18 cellular contexts compared by ENCODE assay signal in genomic region chr20:33233129-33233774, GRCh38. TPM values are rescaled to one million over a fixed set of nuclear protein-coding genes. Genes with fewer than 3 reads are reported as not detected.
A peak's percentile ranks its signal among the peaks of the same experiment; 100 is the strongest.
DNase-seq lines count a peak whose midpoint lies in the region; ATAC-seq and TF ChIP-seq lines count a peak whose summit lies in the region.
"Had no signal": no experiment of that assay in that cellular context is flagged by ENCODE, and none has a peak within 500 bp of the region (broad histone marks: within the 10 kb centered on the region; RNA-seq: fewer than 3 reads in every experiment).

No MANE protein-coding gene starts in this region.

- H3K36me3 ChIP-seq in Caco-2 (ENCODE audit: control insufficient read depth, insufficient read depth, low read length) (no peaks in the 10 kb centered on the region), RWPE2 (ENCODE audit: low read depth) (no peaks in the 10 kb centered on the region)
- H3K36me3 ChIP-seq: colonic mucosa, esophagus muscularis mucosa, left ventricle myocardium inferior, suprapubic skin had no signal

- H3K27me3 Mint-ChIP-seq in Caco-2 (ENCODE audit: insufficient read depth, unreplicated experiment): peaks cover 31% of the 10 kb centered on the region

- no peak overlapping the region for H3K27ac ChIP-seq in RWPE2 (ENCODE audit: poor library complexity, severe bottlenecking)
- H3K27ac ChIP-seq: colonic mucosa, esophagus muscularis mucosa, left ventricle myocardium inferior, suprapubic skin had no signal

- H3K9me3 ChIP-seq in Caco-2: no peaks in the 10 kb centered on the region
- H3K9me3 ChIP-seq in RWPE2 (ENCODE audit: severe bottlenecking): no peaks in the 10 kb centered on the region
- H3K9me3 ChIP-seq: colonic mucosa, esophagus muscularis mucosa, left ventricle myocardium inferior, suprapubic skin had no signal

- POLR2A ChIA-PET in Caco-2 (lab: Charles Lee): no interaction called here

- DNase-seq in Caco-2 (peak; percentile 30 to 47), ELF-1 (ENCODE audit: low read depth, low spot score) (peak; percentile 54), RWPE2 (ENCODE audit: low spot score) (peak; percentile 60), left kidney (ENCODE audit: low read depth, low spot score) (peak; percentile 31), NCI-H526 treated with DMSO at 0.1 percent for 48 hours (lab: John Stamatoyannopoulos, UW) (no peak)
- DNase-seq in stimulated activated CD4-positive, alpha-beta T cell treated with anti-CD3 and anti-CD28 coated beads, Interleukin-2, amount 100 ng/mL, for 48 hours: no peak
- DNase-seq: activated CD4-positive, alpha-beta T cell treated with anti-CD3 and anti-CD28 coated beads for 4 hours; amniotic stem cell; CD8-positive, alpha-beta memory T cell; colonic mucosa; IMR-90; left ventricle myocardium inferior; RPMI8226 had no signal

- H3K36me3 Mint-ChIP-seq in Caco-2 (ENCODE audit: insufficient read depth, unreplicated experiment): no peaks in the 10 kb centered on the region
- H3K36me3 Mint-ChIP-seq: CD8-positive, alpha-beta memory T cell had no signal

- no peak overlapping the region for H3K4me3 ChIP-seq in Caco-2 (ENCODE audit: low read depth, low read length)
- H3K4me3 ChIP-seq in RWPE2 (ENCODE audit: severe bottlenecking): no peak overlapping the region
- H3K4me3 ChIP-seq: colonic mucosa, esophagus muscularis mucosa, left ventricle myocardium inferior, suprapubic skin had no signal

- intact Hi-C loops in Caco-2 (cut with micrococcal nuclease; ENCODE audit: unreplicated experiment): no loop called here

- H3K9me3 Mint-ChIP-seq in Caco-2 (ENCODE audit: unreplicated experiment): no peaks in the 10 kb centered on the region
- H3K9me3 Mint-ChIP-seq: CD8-positive, alpha-beta memory T cell had no signal

- no TSS peak for BruUV-seq in Caco-2 (replicated peaks; lab: Mats Ljungman, UMichigan)

- no peak overlapping the region for H3K4me3 Mint-ChIP-seq in Caco-2 (ENCODE audit: unreplicated experiment)
- H3K4me3 Mint-ChIP-seq: CD8-positive, alpha-beta memory T cell had no signal

- peak in 1 of 2 experiments; percentile 64 for TF ChIP-seq CTCF in Caco-2 (IDR thresholded peaks at IDR 0.05; ENCODE audit: insufficient read depth in 1 of 2, low read depth in 1 of 2, low read length in 1 of 2, severe bottlenecking in 1 of 2, unreplicated experiment in 1 of 2)
- no peak for TF ChIP-seq CTCF in RWPE2 (IDR thresholded peaks at IDR 0.05; ENCODE audit: poor library complexity, severe bottlenecking)

- H3K27me3 ChIP-seq in Caco-2 (replicated peaks; ENCODE audit: control insufficient read depth, insufficient read depth, low read length) (peaks cover 8% of the 10 kb centered on the region), RWPE2 (ENCODE audit: insufficient read depth, poor library complexity, severe bottlenecking) (peaks cover 42% of the 10 kb centered on the region)
- H3K27me3 ChIP-seq: colonic mucosa had no signal

- no peak overlapping the region for H3K27ac Mint-ChIP-seq in Caco-2 (ENCODE audit: unreplicated experiment)

- H3K4me1 ChIP-seq in Caco-2 (no peaks in the 10 kb centered on the region), RWPE2 (ENCODE audit: insufficient read depth, poor library complexity, severe bottlenecking) (no peaks in the 10 kb centered on the region)
- H3K4me1 ChIP-seq: colonic mucosa, esophagus muscularis mucosa, left ventricle myocardium inferior, suprapubic skin had no signal

- ATAC-seq in RWPE2 (ENCODE audit: low read depth): peak; percentile 54
- ATAC-seq in HG02938 (IDR thresholded peaks at IDR 0.05; ENCODE audit: unreplicated experiment): no peak

- CTCF ChIA-PET in Caco-2 (lab: Charles Lee): no interaction called here

- H3K4me1 Mint-ChIP-seq in Caco-2 (ENCODE audit: low read depth, unreplicated experiment): no peaks in the 10 kb centered on the region

RNA-seq across cellular contexts. Expression of gene BPIFA1, which starts 2.5 kb away (rescaled TPM):
- not detected in 2 replicates for total RNA-seq in Caco-2 (2022)
- total RNA-seq: CD8-positive, alpha-beta memory T cell; colonic mucosa; esophagus muscularis mucosa; IMR-90; left ventricle myocardium inferior; pulmonary artery endothelial cell; suprapubic skin; T-helper 2 cell treated with Interferon-gamma antibody and Interleukin-4, amounts not matched to agents 100 ng/mL and 5 ng/mL, for 36 hours had no signal

RNA-seq across cellular contexts. Expression of gene BPIFA3, which starts 16.1 kb away (rescaled TPM):
- not detected in 2 replicates for total RNA-seq in Caco-2 (2022)
- total RNA-seq: CD8-positive, alpha-beta memory T cell; colonic mucosa; esophagus muscularis mucosa; IMR-90; left ventricle myocardium inferior; pulmonary artery endothelial cell; suprapubic skin; T-helper 2 cell treated with Interferon-gamma antibody and Interleukin-4, amounts not matched to agents 100 ng/mL and 5 ng/mL, for 36 hours had no signal

RNA-seq across cellular contexts. Expression of gene BPIFB1, which starts 49.8 kb away (rescaled TPM):
- total RNA-seq in Caco-2 (2022): not detected in 2 replicates
- total RNA-seq: CD8-positive, alpha-beta memory T cell; esophagus muscularis mucosa; IMR-90; left ventricle myocardium inferior; pulmonary artery endothelial cell; suprapubic skin; T-helper 2 cell treated with Interferon-gamma antibody and Interleukin-4, amounts not matched to agents 100 ng/mL and 5 ng/mL, for 36 hours had no signal

Comparison
In these comparisons a context has a peak if more than half of its experiments do, and no peak if none do; other contexts are left out.
1. DNase-seq: peak in Caco-2 (2 of 2), ELF-1 (single experiment), RWPE2 (single experiment) and left kidney (single experiment); none in stimulated activated CD4-positive, alpha-beta T cell treated with anti-CD3 and anti-CD28 coated beads, Interleukin-2, amount 100 ng/mL, for 48 hours (0 of 2) and NCI-H526 treated with DMSO at 0.1 percent for 48 hours (single experiment).